26 cellular contexts compared by ENCODE assay signal in the genomic region with DNA sequence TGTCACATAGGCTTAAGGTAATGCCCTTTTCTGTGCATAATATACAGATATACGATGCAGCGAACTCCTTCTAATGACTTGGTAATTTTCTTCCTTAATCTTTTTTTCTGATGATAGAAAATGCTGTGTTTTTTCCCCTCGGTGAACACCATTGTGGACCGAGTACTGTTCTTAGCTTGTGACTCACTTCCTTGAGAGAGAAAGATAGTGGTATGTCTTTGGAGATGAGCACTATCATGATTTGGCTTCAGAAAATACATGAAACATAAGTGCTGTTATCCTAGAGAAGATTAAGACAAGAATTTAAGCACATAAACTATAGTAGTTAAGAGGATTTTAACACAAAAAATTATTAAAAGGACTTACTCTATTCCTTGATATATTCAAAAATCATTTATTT.
"Had no signal": no experiment of that assay in that cellular context is flagged by ENCODE, and none has a peak within 500 bp of the region (broad histone marks: within the 10 kb centered on the region; RNA-seq: fewer than 3 reads in every experiment).

No MANE protein-coding gene starts in this region.

- H3K36me3 Mint-ChIP-seq: activated naive CD4-positive, alpha-beta T cell treated with anti-CD3 and anti-CD28 coated beads, Interleukin-2, amount 10 ng/mL, durations not matched to agents 7 days and 5 days had no signal

- H3K4me3 Mint-ChIP-seq: activated B cell treated with CpG ODN at 0.5 μM for 24 hours; activated CD4-positive, alpha-beta memory T cell treated with anti-CD3 and anti-CD28 coated beads for 36 hours; activated CD4-positive, alpha-beta T cell treated with anti-CD3 and anti-CD28 coated beads for 36 hours; activated naive CD4-positive, alpha-beta T cell treated with anti-CD3 and anti-CD28 coated beads, Interleukin-2, amount 10 ng/mL, durations not matched to agents 7 days and 5 days; activated naive CD8-positive, alpha-beta T cell treated with anti-CD3 and anti-CD28 coated beads, Interleukin-2, amount 50 U/mL, for 24 hours; brain; immature natural killer cell; mesothelial cell of epicardium; naive thymus-derived CD8-positive, alpha-beta T cell; neural progenitor cell had no signal

- H3K9me3 Mint-ChIP-seq: activated B cell treated with CpG ODN at 0.5 μM for 24 hours; activated CD4-positive, alpha-beta memory T cell treated with anti-CD3 and anti-CD28 coated beads for 36 hours; activated naive CD4-positive, alpha-beta T cell treated with anti-CD3 and anti-CD28 coated beads, Interleukin-2, amount 10 ng/mL, durations not matched to agents 7 days and 5 days; activated naive CD8-positive, alpha-beta T cell treated with anti-CD3 and anti-CD28 coated beads, Interleukin-2, amount 50 U/mL, for 24 hours; brain; immature natural killer cell; naive thymus-derived CD8-positive, alpha-beta T cell; neural progenitor cell had no signal

- H3K4me3 ChIP-seq: hepatocyte, left ventricle myocardium inferior, neural progenitor cell, thoracic aorta, upper lobe of left lung had no signal

- DNase-seq: activated B cell treated with CpG ODN at 0.5 μM for 24 hours; activated CD4-positive, alpha-beta memory T cell treated with anti-CD3 and anti-CD28 coated beads for 36 hours; activated CD4-positive, alpha-beta T cell treated with anti-CD3 and anti-CD28 coated beads for 36 hours; activated effector memory CD4-positive, alpha-beta T cell treated with anti-CD3 and anti-CD28 coated beads, Interleukin-2, amount 50 U/mL, for 16 hours; activated naive CD4-positive, alpha-beta T cell treated with anti-CD3 and anti-CD28 coated beads, Interleukin-2, amount 10 ng/mL, durations not matched to agents 7 days and 5 days; activated naive CD8-positive, alpha-beta T cell treated with anti-CD3 and anti-CD28 coated beads, Interleukin-2, amount 50 U/mL, for 24 hours; activated T-cell treated with anti-CD3 and anti-CD28 coated beads for 4 hours; anterior cingulate cortex; caudate nucleus; dermis blood vessel endothelial cell; effector CD8-positive, alpha-beta T cell; foreskin melanocyte; immature natural killer cell; left ventricle myocardium inferior; naive thymus-derived CD8-positive, alpha-beta T cell; stimulated activated CD4-positive, alpha-beta T cell treated with anti-CD3 and anti-CD28 coated beads, Interleukin-2, amount 100 ng/mL, for 48 hours; stimulated activated naive CD4-positive, alpha-beta T cell; SW 1271; T-helper 2 cell; upper lobe of left lung had no signal

- H3K27me3 ChIP-seq: hepatocyte, neural progenitor cell, upper lobe of left lung had no signal

- H3K4me1 ChIP-seq: left ventricle myocardium inferior, neural progenitor cell, upper lobe of left lung had no signal

- H3K27ac ChIP-seq: hepatocyte, left ventricle myocardium inferior, neural progenitor cell, thoracic aorta, upper lobe of left lung had no signal

- H3K79me2 ChIP-seq: hepatocyte had no signal

- H3K9me3 ChIP-seq: left ventricle myocardium inferior, thoracic aorta, upper lobe of left lung had no signal

- H3K36me3 ChIP-seq: neural progenitor cell, thoracic aorta had no signal

- H2AFZ ChIP-seq: hepatocyte, neural progenitor cell had no signal

- H3K27ac Mint-ChIP-seq: activated B cell treated with CpG ODN at 0.5 μM for 24 hours; activated CD4-positive, alpha-beta memory T cell treated with anti-CD3 and anti-CD28 coated beads for 36 hours; activated CD4-positive, alpha-beta T cell treated with anti-CD3 and anti-CD28 coated beads for 36 hours; activated naive CD4-positive, alpha-beta T cell treated with anti-CD3 and anti-CD28 coated beads, Interleukin-2, amount 10 ng/mL, durations not matched to agents 7 days and 5 days; activated naive CD8-positive, alpha-beta T cell treated with anti-CD3 and anti-CD28 coated beads, Interleukin-2, amount 50 U/mL, for 24 hours; brain; immature natural killer cell; mesothelial cell of epicardium; naive thymus-derived CD8-positive, alpha-beta T cell; neural progenitor cell had no signal

- H3K27me3 Mint-ChIP-seq: activated B cell treated with CpG ODN at 0.5 μM for 24 hours; activated CD4-positive, alpha-beta memory T cell treated with anti-CD3 and anti-CD28 coated beads for 36 hours; activated CD4-positive, alpha-beta T cell treated with anti-CD3 and anti-CD28 coated beads for 36 hours; activated naive CD4-positive, alpha-beta T cell treated with anti-CD3 and anti-CD28 coated beads, Interleukin-2, amount 10 ng/mL, durations not matched to agents 7 days and 5 days; activated naive CD8-positive, alpha-beta T cell treated with anti-CD3 and anti-CD28 coated beads, Interleukin-2, amount 50 U/mL, for 24 hours; brain; naive thymus-derived CD8-positive, alpha-beta T cell had no signal

- ATAC-seq: activated CD4-positive, alpha-beta T cell treated with anti-CD3 and anti-CD28 coated beads for 36 hours; activated naive CD8-positive, alpha-beta T cell treated with anti-CD3 and anti-CD28 coated beads, Interleukin-2, amount 50 U/mL, for 24 hours; naive thymus-derived CD8-positive, alpha-beta T cell; sciatic nerve had no signal

- H3K4me2 ChIP-seq: hepatocyte, neural progenitor cell had no signal

- H3K4me1 Mint-ChIP-seq: activated B cell treated with CpG ODN at 0.5 μM for 24 hours; activated CD4-positive, alpha-beta T cell treated with anti-CD3 and anti-CD28 coated beads for 36 hours; activated naive CD4-positive, alpha-beta T cell treated with anti-CD3 and anti-CD28 coated beads, Interleukin-2, amount 10 ng/mL, durations not matched to agents 7 days and 5 days; activated naive CD8-positive, alpha-beta T cell treated with anti-CD3 and anti-CD28 coated beads, Interleukin-2, amount 50 U/mL, for 24 hours; brain; immature natural killer cell; mesothelial cell of epicardium; neural progenitor cell had no signal

- H3K9ac ChIP-seq: neural progenitor cell had no signal
